ENCODE assay signal across 8 cellular contexts in genomic region chr1:9235123-9235513, GRCh38. TPM values are rescaled to one million over a fixed set of nuclear protein-coding genes. Genes with fewer than 3 reads are reported as not detected.
DNase-seq lines count a peak whose midpoint lies in the region; ATAC-seq, FAIRE-seq and TF ChIP-seq lines count a peak whose summit lies in the region.

No MANE protein-coding gene starts in this region.

- no peak for FAIRE-seq in A549 (lab: Jason Lieb, UNC)

- TF ChIP-seq EP300 in A549 (IDR thresholded peaks at IDR 0.05), result no peak

- CTCF ChIA-PET in A549 (lab: Yijun Ruan, JAX), result interaction anchor here (0.7 to 2.3 kb wide), 14 partner anchors 10 to 256 kb away, joined by 3 to 13 read pairs (median 4); no protein-coding TSS in a partner anchor

- H3K27ac ChIP-seq in A549, result peak overlapping the region; percentile 98 to 99
- peak overlapping the region; percentile 98 for H3K27ac ChIP-seq in subcutaneous abdominal adipose tissue (ENCODE audit: low read depth, low read length)

- POLR2A ChIA-PET in A549 (lab: Yijun Ruan, JAX), result no interaction called here

- ATAC-seq in A549, result peak; percentile 33 to 54; a peak in 4 of 6 replicates
- ATAC-seq in GM21528 (IDR thresholded peaks at IDR 0.05; ENCODE audit: low FRiP score, unreplicated experiment), result no peak

- no peak for TF ChIP-seq POLR2A in A549 (IDR thresholded peaks at IDR 0.05; ENCODE audit: low read length)

- H3K27me3 ChIP-seq in adipocyte (replicated peaks; ENCODE audit: control insufficient read depth, insufficient read depth, low read length) (no peaks in the 10 kb centered on the region), subcutaneous abdominal adipose tissue (ENCODE audit: control insufficient read depth in 5 of 5, insufficient read depth in 4 of 5, low read length in 5 of 5) (no peaks in the 10 kb centered on the region)

- H3K4me1 ChIP-seq in A549, result peaks cover 26% of the 10 kb centered on the region
- peaks cover 61% of the 10 kb centered on the region for H3K4me1 ChIP-seq in adipocyte (ENCODE audit: control insufficient read depth, insufficient read depth, low read length)
- peaks cover 19 to 66% (median 60%) of the 10 kb centered on the region in 5 donors for H3K4me1 ChIP-seq in subcutaneous abdominal adipose tissue (ENCODE audit: control insufficient read depth in 5 of 5, insufficient read depth in 5 of 5, low read length in 5 of 5)

- TF ChIP-seq CTCF in A549 (IDR thresholded peaks at IDR 0.05), result no peak

- H3K36me3 ChIP-seq in adipocyte (ENCODE audit: control insufficient read depth, insufficient read depth, low read length, severe bottlenecking), result no peaks in the 10 kb centered on the region
- peaks cover 0 to under 1% (median 0%) of the 10 kb centered on the region in 5 donors for H3K36me3 ChIP-seq in subcutaneous abdominal adipose tissue (ENCODE audit: control insufficient read depth in 5 of 5, insufficient read depth in 5 of 5, low read length in 5 of 5)

- TF ChIP-seq RAD21 in A549 (conservative IDR thresholded peaks at IDR 0.05 in 1 of 2, IDR thresholded peaks at IDR 0.05 in 1 of 2), result no peak

- peak overlapping the region; percentile 91 for H3K9ac ChIP-seq in adipocyte (ENCODE audit: low read length)
- peak overlapping the region; percentile 77 to 94 (median 87) for H3K9ac ChIP-seq in subcutaneous abdominal adipose tissue (ENCODE audit: low read length in 5 of 5)

- peak; percentile 42 to 56 for DNase-seq in A549 (ENCODE audit: low read depth in 1 of 2, low spot score in 1 of 2)
- peak; percentile 44 for DNase-seq in GM04504 (ENCODE audit: low read depth)
- DNase-seq in LoVo (ENCODE audit: low spot score), result peak; percentile 32
- DNase-seq in adipocyte (ENCODE audit: low read depth), result peak; percentile 86
- peak; percentile 70 for DNase-seq in islet precursor cell
- DNase-seq in ecto neural progenitor cell (ENCODE audit: low spot score), result no peak

- peak overlapping the region; percentile 86 for H3K4me2 ChIP-seq in A549

- H3K9me3 ChIP-seq in A549 (no peaks in the 10 kb centered on the region), adipocyte (ENCODE audit: control insufficient read depth, low read length) (no peaks in the 10 kb centered on the region), subcutaneous abdominal adipose tissue (ENCODE audit: control insufficient read depth in 5 of 5, low read length in 5 of 5) (peaks cover 0 to 3% (median 0%) of the 10 kb centered on the region in 5 donors)

- H3K4me3 ChIP-seq in A549 (peak overlapping the region; percentile 93), adipocyte (ENCODE audit: low read length) (peak overlapping the region; percentile 85), subcutaneous abdominal adipose tissue (ENCODE audit: low read depth in 1 of 5, low read length in 5 of 5) (peak overlapping the region; percentile 62 to 78 (median 73))

- WGBS in A549 (ENCODE audit: missing lambda C conversion rate), result under 1% methylated on average over 19 of the region's 23 CpGs

TF ChIP-seq in A549, 52 proteins besides CTCF, POLR2A, EP300 and RAD21:
- 0 out of 2 replicates have a peak, but pooled peaks have one; percentile 5 for TF ChIP-seq PHF8 (IDR thresholded peaks at IDR 0.05; ENCODE audit: borderline replicate concordance, low read depth)
- TF ChIP-seq, protein P1, sequence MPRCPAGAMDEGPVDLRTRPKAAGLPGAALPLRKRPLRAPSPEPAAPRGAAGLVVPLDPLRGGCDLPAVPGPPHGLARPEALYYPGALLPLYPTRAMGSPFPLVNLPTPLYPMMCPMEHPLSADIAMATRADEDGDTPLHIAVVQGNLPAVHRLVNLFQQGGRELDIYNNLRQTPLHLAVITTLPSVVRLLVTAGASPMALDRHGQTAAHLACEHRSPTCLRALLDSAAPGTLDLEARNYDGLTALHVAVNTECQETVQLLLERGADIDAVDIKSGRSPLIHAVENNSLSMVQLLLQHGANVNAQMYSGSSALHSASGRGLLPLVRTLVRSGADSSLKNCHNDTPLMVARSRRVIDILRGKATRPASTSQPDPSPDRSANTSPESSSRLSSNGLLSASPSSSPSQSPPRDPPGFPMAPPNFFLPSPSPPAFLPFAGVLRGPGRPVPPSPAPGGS (IDR thresholded peaks at IDR 0.05), result 0 out of 3 replicates have a peak, but pooled peaks have one; percentile 32
- no peak for TF ChIP-seq KDM1A (IDR thresholded peaks at IDR 0.05; ENCODE audit: low read depth)

RNA-seq across cellular contexts. Expression of gene H6PD, which starts 0.5 kb away (rescaled TPM):
- 7.9 and 9.8 TPM in 2 replicates for polyA plus RNA-seq in A549 (2011; rRNA removed)
- 3.7 and 6.0 TPM in 2 replicates for polyA plus RNA-seq in A549 (2012; cell fraction: cytosol; rRNA removed)
- 12.0 and 12.4 TPM in 2 replicates for polyA plus RNA-seq in A549 (2012; cell fraction: nucleus; rRNA removed)
- polyA plus RNA-seq in A549 (2017; fragmentation: RNase III; extraction: RNeasy Plus Mini Kit Qiagen cat#74134 plus additional on column Dnase treatment), result 4.6 to 6.4 TPM (median 6.0 TPM) in 3 replicates
- 8.7 and 10.4 TPM in 2 replicates for polyA minus RNA-seq in A549 (2011; rRNA and poly(A)+ RNA removed)

RNA-seq across cellular contexts. Expression of gene SPSB1, which starts 57.6 kb away (rescaled TPM):
- polyA plus RNA-seq in A549 (2011; rRNA removed) (19.4 and 23.7 TPM in 2 replicates), A549 (2017; fragmentation: RNase III; extraction: RNeasy Plus Mini Kit Qiagen cat#74134 plus additional on column Dnase treatment) (16.9 to 25.3 TPM (median 22.3 TPM) in 3 replicates)
- 20.5 and 26.4 TPM in 2 replicates for polyA plus RNA-seq in A549 (2012; cell fraction: cytosol; rRNA removed)
- polyA plus RNA-seq in A549 (2012; cell fraction: nucleus; rRNA removed), result 21.7 and 23.4 TPM in 2 replicates
- polyA minus RNA-seq in A549 (2011; rRNA and poly(A)+ RNA removed), result 39.6 and 39.8 TPM in 2 replicates
